ENCODE assay signal across 9 cellular contexts in genomic region chr1:210332719-210333398, GRCh38. TPM values are rescaled to one million over a fixed set of nuclear protein-coding genes. Genes with fewer than 3 reads are reported as not detected.
DNase-seq lines count a peak whose midpoint lies in the region; ATAC-seq and TF ChIP-seq lines count a peak whose summit lies in the region.
"Had no signal": no experiment of that assay in that cellular context is flagged by ENCODE, and none has a peak within 500 bp of the region (broad histone marks: within the 10 kb centered on the region; RNA-seq: fewer than 3 reads in every experiment).

No MANE protein-coding gene starts in this region.

- POLR2A ChIA-PET in CD8-positive, alpha-beta T cell (lab: Charles Lee), result interaction anchor here (0.7 to 1.3 kb wide), 2 partner anchors 18 to 995 kb away, joined by 3 read pairs; no protein-coding TSS in a partner anchor

- H4K20me1 ChIP-seq in osteoblast (ENCODE audit: insufficient read depth, low read length), result no peaks in the 10 kb centered on the region

- H3K27ac Mint-ChIP-seq in CD8-positive, alpha-beta T cell, result peak overlapping the region; percentile 86
- peak overlapping the region; percentile 85 for H3K27ac Mint-ChIP-seq in activated T-cell treated with anti-CD3 and anti-CD28 coated beads, Interleukin-2, amount 50 U/mL, for 24 hours

- H3K4me2 ChIP-seq in osteoblast (ENCODE audit: insufficient read depth, low read length), result no peak overlapping the region

- H3K36me3 ChIP-seq in CD8-positive, alpha-beta T cell (ENCODE audit: insufficient read depth, low read length), result no peaks in the 10 kb centered on the region
- H3K36me3 ChIP-seq in esophagus muscularis mucosa, result no peaks in the 10 kb centered on the region
- no peaks in the 10 kb centered on the region for H3K36me3 ChIP-seq in HAP-1 (replicated peaks)
- no peaks in the 10 kb centered on the region for H3K36me3 ChIP-seq in osteoblast (ENCODE audit: insufficient read depth, low read length)
- H3K36me3 ChIP-seq: ascending aorta had no signal

- H3K4me1 ChIP-seq in CD8-positive, alpha-beta T cell (ENCODE audit: insufficient read depth, low read length), result peaks cover 11% of the 10 kb centered on the region
- H3K4me1 ChIP-seq in esophagus muscularis mucosa (peaks cover 7 to 29% (median 15%) of the 10 kb centered on the region in 4 donors), HAP-1 (peaks cover 5% of the 10 kb centered on the region; the same call in 1 of the 2 replicates), osteoblast (ENCODE audit: insufficient read depth, low read length) (peaks cover 4% of the 10 kb centered on the region)

- ATAC-seq in CD8-positive, alpha-beta T cell, result peak; percentile 68
- ATAC-seq in GM19463 (IDR thresholded peaks at IDR 0.05; ENCODE audit: unreplicated experiment) (peak; percentile 71), HG03457 (IDR thresholded peaks at IDR 0.05; ENCODE audit: unreplicated experiment) (peak; percentile 69)

- H3K4me3 Mint-ChIP-seq in CD8-positive, alpha-beta T cell, result peak overlapping the region; percentile 26
- H3K4me3 Mint-ChIP-seq in activated T-cell treated with anti-CD3 and anti-CD28 coated beads, Interleukin-2, amount 50 U/mL, for 24 hours, result no peak overlapping the region

- no peaks in the 10 kb centered on the region for H3K27me3 Mint-ChIP-seq in CD8-positive, alpha-beta T cell (ENCODE audit: low read depth)
- H3K27me3 Mint-ChIP-seq in activated T-cell treated with anti-CD3 and anti-CD28 coated beads, Interleukin-2, amount 50 U/mL, for 24 hours, result peaks cover 29% of the 10 kb centered on the region

- TF ChIP-seq EP300 in esophagus muscularis mucosa (IDR thresholded peaks at IDR 0.05), result no peak

- H3K4me1 Mint-ChIP-seq in CD8-positive, alpha-beta T cell (ENCODE audit: low read depth), result peaks cover 36% of the 10 kb centered on the region
- H3K4me1 Mint-ChIP-seq in activated T-cell treated with anti-CD3 and anti-CD28 coated beads, Interleukin-2, amount 50 U/mL, for 24 hours (ENCODE audit: low read depth), result peaks cover 45% of the 10 kb centered on the region

- TF ChIP-seq POLR2A in esophagus muscularis mucosa (IDR thresholded peaks at IDR 0.05; ENCODE audit: low read depth), result no peak

- H3K27me3 ChIP-seq in CD8-positive, alpha-beta T cell (ENCODE audit: insufficient read depth, low read length), result no peaks in the 10 kb centered on the region
- no peaks in the 10 kb centered on the region for H3K27me3 ChIP-seq in esophagus muscularis mucosa
- H3K27me3 ChIP-seq in HAP-1 (ENCODE audit: low read depth), result no peaks in the 10 kb centered on the region
- no peaks in the 10 kb centered on the region for H3K27me3 ChIP-seq in osteoblast (ENCODE audit: insufficient read depth, low read length)
- H3K27me3 ChIP-seq: ascending aorta had no signal

- peak overlapping the region; percentile 38 for H3K27ac ChIP-seq in CD8-positive, alpha-beta T cell (ENCODE audit: low read depth, low read length)
- H3K27ac ChIP-seq in esophagus muscularis mucosa (replicated peaks in 1 of 4) (no peak overlapping the region), osteoblast (ENCODE audit: low read depth, low read length) (no peak overlapping the region)
- H3K27ac ChIP-seq: ascending aorta had no signal

- no peak overlapping the region for H2AFZ ChIP-seq in osteoblast (ENCODE audit: low read length)

- intact Hi-C loops in CD8-positive, alpha-beta T cell (cut with DNase I, micrococcal nuclease), result loop anchor here in 1 of 2 experiments (5.0 kb wide), 1 partner anchor 1214 kb away; no protein-coding TSS in a partner anchor
- intact Hi-C loops in esophagus muscularis mucosa (cut with DNase I), result no loop called here

- peak in 5 of 7 experiments; percentile 8 to 69 (median 51) for DNase-seq in CD8-positive, alpha-beta T cell
- DNase-seq in activated T-cell treated with anti-CD3 and anti-CD28 coated beads, Interleukin-2, amount 50 U/mL, for 24 hours, result peak; percentile 55
- peak; percentile 30 to 68 for DNase-seq in stimulated activated CD8-positive, alpha-beta memory T cell treated with anti-CD3 and anti-CD28 coated beads, Interleukin-7, amount 100 ng/mL, for 48 hours (ENCODE audit: extremely low read depth in 1 of 2, low read depth in 1 of 2)
- DNase-seq in esophagus muscularis mucosa (ENCODE audit: extremely low spot score) (no peak), HAP-1 (ENCODE audit: low spot score in 2 of 2) (no peak), osteoblast (ENCODE audit: insufficient read length, low spot score, missing footprints) (no peak)

- H3K9me3 Mint-ChIP-seq in CD8-positive, alpha-beta T cell, result no peaks in the 10 kb centered on the region
- H3K9me3 Mint-ChIP-seq in activated T-cell treated with anti-CD3 and anti-CD28 coated beads, Interleukin-2, amount 50 U/mL, for 24 hours, result no peaks in the 10 kb centered on the region

- in situ Hi-C loops in HAP-1 (cut with MboI; ENCODE audit: low sequenced_read_pairs), result no loop called here

- H3K36me3 Mint-ChIP-seq in CD8-positive, alpha-beta T cell, result peaks cover 6% of the 10 kb centered on the region
- peaks cover 3% of the 10 kb centered on the region for H3K36me3 Mint-ChIP-seq in activated T-cell treated with anti-CD3 and anti-CD28 coated beads, Interleukin-2, amount 50 U/mL, for 24 hours (ENCODE audit: low read depth)

- 82% methylated on average over 4 of the region's 4 CpGs for WGBS in esophagus muscularis mucosa

- H3K9me3 ChIP-seq in CD8-positive, alpha-beta T cell (ENCODE audit: low read length), result no peaks in the 10 kb centered on the region
- no peaks in the 10 kb centered on the region for H3K9me3 ChIP-seq in esophagus muscularis mucosa
- H3K9me3 ChIP-seq in HAP-1, result no peaks in the 10 kb centered on the region
- H3K9me3 ChIP-seq in osteoblast (ENCODE audit: low read depth, low read length), result no peaks in the 10 kb centered on the region
- H3K9me3 ChIP-seq: ascending aorta had no signal

- H3K79me2 ChIP-seq in osteoblast (ENCODE audit: insufficient read depth, low read length), result no peaks in the 10 kb centered on the region

- CTCF ChIA-PET in CD8-positive, alpha-beta T cell (lab: Charles Lee), result interaction anchor here (0.6 to 1.6 kb wide), 3 partner anchors 13 to 513 kb away, joined by 3 to 6 read pairs (median 3); no protein-coding TSS in a partner anchor

- no peak for TF ChIP-seq CTCF in CD8-positive, alpha-beta T cell (IDR thresholded peaks at IDR 0.05)
- TF ChIP-seq CTCF in esophagus muscularis mucosa (IDR thresholded peaks at IDR 0.05), result no peak
- no peak for TF ChIP-seq CTCF in osteoblast (IDR thresholded peaks at IDR 0.05; ENCODE audit: extremely low read depth, low read depth, low read length)

- H3K4me3 ChIP-seq in CD8-positive, alpha-beta T cell (ENCODE audit: low read depth, low read length), result no peak overlapping the region
- H3K4me3 ChIP-seq in esophagus muscularis mucosa (no peak overlapping the region), HAP-1 (no peak overlapping the region), osteoblast (ENCODE audit: insufficient read depth, low read length) (no peak overlapping the region)
- H3K4me3 ChIP-seq: ascending aorta had no signal

RNA-seq across cellular contexts. Expression of gene HHAT, which starts 4.2 kb away (rescaled TPM):
- total RNA-seq in CD8-positive, alpha-beta T cell, result 1 to 10 TPM; 1.8 to 2.9 TPM
- 1 to 10 TPM in 2 of 4 donors, under 1 TPM in 2; 0.83 to 1.6 (median 1.2) TPM for total RNA-seq in esophagus muscularis mucosa
- total RNA-seq in osteoblast, result 5.1 and 7.4 TPM in 2 replicates

Comparison
In these comparisons a context has a peak if more than half of its experiments do, and no peak if none do; other contexts are left out.
1. DNase-seq: peak in CD8-positive, alpha-beta T cell (5 of 7), activated T-cell treated with anti-CD3 and anti-CD28 coated beads, Interleukin-2, amount 50 U/mL, for 24 hours (single experiment) and stimulated activated CD8-positive, alpha-beta memory T cell treated with anti-CD3 and anti-CD28 coated beads, Interleukin-7, amount 100 ng/mL, for 48 hours (2 of 2); none in esophagus muscularis mucosa (single experiment), HAP-1 (0 of 2) and osteoblast (single experiment).
2. Peak in every context shown above with its lines, with median percentiles within 50 percentile points of each other: ATAC-seq.